ENCODE assay signal across 24 cellular contexts in the genomic region with DNA sequence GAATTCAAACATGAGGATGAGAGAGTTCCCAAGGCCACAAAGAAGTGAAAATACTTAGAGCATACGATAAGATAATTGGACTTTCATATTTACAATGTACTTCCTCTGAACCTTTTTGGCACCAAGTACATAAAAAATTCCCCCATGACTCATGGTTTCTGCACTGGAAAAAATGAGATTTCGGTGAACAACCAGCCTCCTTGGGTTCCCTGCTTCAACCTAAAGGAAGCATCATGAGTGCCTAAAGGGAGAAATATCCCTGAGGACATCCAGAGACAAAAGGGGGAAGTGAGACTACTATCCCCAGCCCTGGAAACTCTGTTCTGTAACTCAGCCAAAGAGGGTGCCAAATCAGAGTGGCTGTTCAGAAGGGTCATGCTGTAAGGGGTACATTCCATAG.
DNase-seq lines count a peak whose midpoint lies in the region; ATAC-seq and TF ChIP-seq lines count a peak whose summit lies in the region.
"Had no signal": no experiment of that assay in that cellular context is flagged by ENCODE, and none has a peak within 500 bp of the region (broad histone marks: within the 10 kb centered on the region; RNA-seq: fewer than 3 reads in every experiment).

No MANE protein-coding gene starts in this region.

- no peaks in the 10 kb centered on the region for H3K27me3 Mint-ChIP-seq in glutamatergic neuron (ENCODE audit: unreplicated experiment)

- H3K4me1 ChIP-seq in prostate gland (replicated peaks) = no peaks in the 10 kb centered on the region
- H3K4me1 ChIP-seq: BLaER1 treated with 17β-estradiol and CSF1 and Interleukin-3, amounts not matched to agents 10 nM and 100 nM; body of pancreas; esophagus squamous epithelium had no signal

- no peaks in the 10 kb centered on the region for H3K9me3 Mint-ChIP-seq in glutamatergic neuron (ENCODE audit: unreplicated experiment)
- H3K9me3 Mint-ChIP-seq: T-cell had no signal

- WGBS in prostate gland = 75% methylated on average over 2 of the region's 2 CpGs

- peaks cover 5% of the 10 kb centered on the region for H3K36me3 Mint-ChIP-seq in glutamatergic neuron (ENCODE audit: unreplicated experiment)
- H3K36me3 Mint-ChIP-seq: T-cell had no signal

- H3K27me3 ChIP-seq in prostate gland (replicated peaks; ENCODE audit: insufficient read depth) = no peaks in the 10 kb centered on the region
- H3K27me3 ChIP-seq: BLaER1 treated with 17β-estradiol and CSF1 and Interleukin-3, amounts not matched to agents 10 nM and 100 nM; body of pancreas; esophagus squamous epithelium; hepatocyte had no signal

- no peak for TF ChIP-seq CTCF in fibroblast of pulmonary artery (IDR thresholded peaks at IDR 0.05; ENCODE audit: low read length, missing control alignments)
- no peak for TF ChIP-seq CTCF in glutamatergic neuron (IDR thresholded peaks at IDR 0.05; ENCODE audit: partially characterized antibody, unreplicated experiment)
- TF ChIP-seq CTCF in prostate gland (IDR thresholded peaks at IDR 0.05) = no peak

- H3K4me3 ChIP-seq in fibroblast of pulmonary artery (replicated peaks; ENCODE audit: low read depth, low read length) (no peak overlapping the region), prostate gland (no peak overlapping the region)
- H3K4me3 ChIP-seq: BLaER1 treated with 17β-estradiol and CSF1 and Interleukin-3, amounts not matched to agents 10 nM and 100 nM; body of pancreas; esophagus squamous epithelium; hepatocyte; mucosa of descending colon had no signal

- no peak for TF ChIP-seq POLR2A in prostate gland (IDR thresholded peaks at IDR 0.05)

- DNase-seq in NCI-H226 = peak; percentile 81
- DNase-seq in fibroblast of pulmonary artery (ENCODE audit: low read depth) = peak; percentile 8
- no peak for DNase-seq in glutamatergic neuron
- no peak for DNase-seq in prostate gland (ENCODE audit: low spot score)
- DNase-seq in DMS53 (lab: John Stamatoyannopoulos, UW) = no peak
- DNase-seq: activated CD4-positive, CD25-positive, alpha-beta regulatory T cell; body of pancreas; DND-41; esophagus squamous epithelium; HFFc6; left cardiac atrium; mucosa of descending colon; MV-4-11; NCI-H2081; NCI-H69; nucleus accumbens; right cardiac atrium; stimulated activated CD4-positive, alpha-beta T cell treated with anti-CD3 and anti-CD28 coated beads, Interleukin-2, amount 100 ng/mL, for 24 hours; T-cell had no signal

- intact Hi-C loops in prostate gland (cut with DNase I) = no loop called here

- H3K27ac Mint-ChIP-seq in glutamatergic neuron (ENCODE audit: unreplicated experiment) = no peak overlapping the region
- H3K27ac Mint-ChIP-seq: HFFc6, T-cell had no signal

- H3K4me3 Mint-ChIP-seq in glutamatergic neuron (ENCODE audit: unreplicated experiment) = no peak overlapping the region
- H3K4me3 Mint-ChIP-seq: HFFc6, T-cell had no signal

- H3K36me3 ChIP-seq in prostate gland = no peaks in the 10 kb centered on the region
- H3K36me3 ChIP-seq: BLaER1 treated with 17β-estradiol and CSF1 and Interleukin-3, amounts not matched to agents 10 nM and 100 nM; esophagus squamous epithelium had no signal

- H3K4me1 Mint-ChIP-seq in glutamatergic neuron (ENCODE audit: low read depth, unreplicated experiment) = no peaks in the 10 kb centered on the region
- H3K4me1 Mint-ChIP-seq: T-cell had no signal

- no peaks in the 10 kb centered on the region for H3K9me3 ChIP-seq in prostate gland
- H3K9me3 ChIP-seq: BLaER1 treated with 17β-estradiol and CSF1 and Interleukin-3, amounts not matched to agents 10 nM and 100 nM; body of pancreas; esophagus squamous epithelium; mucosa of descending colon had no signal

- peak; percentile 55 for ATAC-seq in GM18511 (IDR thresholded peaks at IDR 0.05; ENCODE audit: unreplicated experiment)
- ATAC-seq in HG02759 (IDR thresholded peaks at IDR 0.05; ENCODE audit: unreplicated experiment) = peak; percentile 40
- ATAC-seq in HG03439 (IDR thresholded peaks at IDR 0.05; ENCODE audit: unreplicated experiment) = no peak
- ATAC-seq: body of pancreas, left cardiac atrium, mucosa of descending colon, right cardiac atrium, T-cell had no signal

- no peak overlapping the region for H3K27ac ChIP-seq in prostate gland
- H3K27ac ChIP-seq: BLaER1 treated with 17β-estradiol and CSF1 and Interleukin-3, amounts not matched to agents 10 nM and 100 nM; body of pancreas; esophagus squamous epithelium; hepatocyte had no signal

Comparison
In these comparisons a context has a peak if more than half of its experiments do, and no peak if none do; other contexts are left out.
1. DNase-seq: peak in NCI-H226 (single experiment) and fibroblast of pulmonary artery (single experiment); none in glutamatergic neuron (single experiment), prostate gland (single experiment) and DMS53 (single experiment).